ENCODE assay signal across 8 cellular contexts in genomic region chr7:127391591-127392181, GRCh38. TPM values are rescaled to one million over a fixed set of nuclear protein-coding genes. Genes with fewer than 3 reads are reported as not detected.
A peak's percentile ranks its signal among the peaks of the same experiment; 100 is the strongest.
DNase-seq lines count a peak whose midpoint lies in the region; ATAC-seq and TF ChIP-seq lines count a peak whose summit lies in the region.

No MANE protein-coding gene starts in this region.

- H3K27ac ChIP-seq in IMR-90 (ENCODE audit: insufficient read depth, low read length) (peak overlapping the region; percentile 76), mesodermal cell (ENCODE audit: low read depth, low read length, severe bottlenecking) (no peak overlapping the region)

- H3K4me3 ChIP-seq in IMR-90 (ENCODE audit: insufficient read depth, low read depth, low read length), result peak overlapping the region; percentile 89
- peak overlapping the region; percentile 96 for H3K4me3 ChIP-seq in mesodermal cell (ENCODE audit: extremely low read depth, insufficient read depth, low read length, poor library complexity, severe bottlenecking)

- H2BK5ac ChIP-seq in IMR-90 (ENCODE audit: low read depth, low read length, poor library complexity, severe bottlenecking), result peak overlapping the region; percentile 46

- H3K9ac ChIP-seq in IMR-90 (ENCODE audit: low read depth, low read length), result peak overlapping the region; percentile 81

- no peak for TF ChIP-seq POLR2A in IMR-90 (IDR thresholded peaks at IDR 0.05; ENCODE audit: low read depth, low read length)

- no peak overlapping the region for H2BK20ac ChIP-seq in IMR-90 (ENCODE audit: low read depth, low read length)

- H2BK120ac ChIP-seq in IMR-90 (ENCODE audit: low read depth, low read length), result no peak overlapping the region

- in situ Hi-C loops in G401 (cut with HindIII; ENCODE audit: low sequenced_read_pairs), result no loop called here
- in situ Hi-C loops in IMR-90 (cut with MboI; ENCODE audit: low sequenced_read_pairs), result no loop called here

- H3K9me3 ChIP-seq in IMR-90 (ENCODE audit: control insufficient read depth, insufficient read depth, low read length), result no peaks in the 10 kb centered on the region
- H3K9me3 ChIP-seq in mesodermal cell (ENCODE audit: control insufficient read depth, low read length), result no peaks in the 10 kb centered on the region

- WGBS in IMR-90 (ENCODE audit: extremely low coverage in 2 of 2, insufficient read length in 1 of 2), 2 experiments, result 0% methylated on average over 36 of the region's 66 CpGs; no CpG with 5 or more reads in 1 of the 2 experiments
- 0 to 1% methylated on average over 31 to 48 of the region's 66 CpGs for WGBS in mesodermal cell (ENCODE audit: insufficient coverage in 2 of 2), 2 experiments

- peak overlapping the region; percentile 49; the same call in 1 of the 2 replicates for H4K5ac ChIP-seq in IMR-90 (ENCODE audit: low read depth, low read length)

- intact Hi-C loops in IMR-90 (cut with micrococcal nuclease), result loop anchor here (5.0 kb wide), 2 partner anchors 44 to 196 kb away; partner anchors contain the start of genes ARF5 and GCC1

- H3K4ac ChIP-seq in IMR-90 (ENCODE audit: low read depth, low read length), result peak overlapping the region; percentile 1; the same call in 1 of the 2 replicates

- POLR2A ChIA-PET in IMR-90 (lab: Charles Lee; ENCODE audit: unreplicated experiment), result no interaction called here

- peaks cover 13 to 22% of the 10 kb centered on the region in 2 experiments for H3K79me1 ChIP-seq in IMR-90 (ENCODE audit: low read depth in 1 of 2, low read length in 2 of 2)

- peak overlapping the region; percentile 61 for H3K14ac ChIP-seq in IMR-90 (replicated peaks; ENCODE audit: low read depth, low read length)

- 0 out of 2 replicates have a peak, but pooled peaks cover 4% of the 10 kb centered on the region for H3K9me1 ChIP-seq in IMR-90 (ENCODE audit: insufficient read depth, low read length)

- no peak overlapping the region for H4K91ac ChIP-seq in IMR-90 (ENCODE audit: insufficient read depth, low read depth, low read length)

- dilution Hi-C loops in IMR-90 (cut with HindIII; ENCODE audit: low sequenced_read_pairs, unreplicated experiment), result no loop called here

- peak overlapping the region; percentile 95 for H2AFZ ChIP-seq in IMR-90 (replicated peaks; ENCODE audit: low read length, poor library complexity)

- H3K4me1 ChIP-seq in IMR-90 (ENCODE audit: control insufficient read depth, insufficient read depth, low read length) (0 out of 2 replicates have a peak, but pooled peaks cover 2% of the 10 kb centered on the region), mesodermal cell (ENCODE audit: control insufficient read depth, insufficient read depth, low read length, poor library complexity, severe bottlenecking) (no peaks in the 10 kb centered on the region)

- no peak overlapping the region for H2AK5ac ChIP-seq in IMR-90 (ENCODE audit: low read depth, low read length)

- BruUV-seq in IMR-90 (replicated peaks; lab: Mats Ljungman, UMichigan), result TSS peak; percentile 34

- H4K20me1 ChIP-seq in IMR-90 (ENCODE audit: insufficient read depth, low read length), result peaks cover 4% of the 10 kb centered on the region; the same call in 1 of the 2 replicates

- peak overlapping the region; percentile 57; the same call in 1 of the 2 replicates for H3K23ac ChIP-seq in IMR-90 (ENCODE audit: low read depth, low read length)

- H4K8ac ChIP-seq in IMR-90 (ENCODE audit: low read depth in 2 of 2, low read length in 2 of 2), result peak overlapping the region; percentile 35 to 51; a peak in 3 of 4 replicates

- H3K4me2 ChIP-seq in IMR-90 (ENCODE audit: low read depth, low read length), result peak overlapping the region; percentile 100

- H3K36me3 ChIP-seq in IMR-90 (ENCODE audit: control insufficient read depth, insufficient read depth, low read length), result peaks cover 3% of the 10 kb centered on the region; the same call in 1 of the 2 replicates
- peaks cover 31% of the 10 kb centered on the region for H3K36me3 ChIP-seq in mesodermal cell (ENCODE audit: control insufficient read depth, insufficient read depth, low read length)

- H2AK9ac ChIP-seq in IMR-90 (replicated peaks; ENCODE audit: low read depth, low read length, poor library complexity), result peak overlapping the region; percentile 80

- H3K18ac ChIP-seq in IMR-90 (ENCODE audit: low read depth, low read length), result peak overlapping the region; percentile 14; the same call in 1 of the 2 replicates

- CTCF ChIA-PET in IMR-90 (lab: Yijun Ruan, JAX), result interaction anchor here (0.9 to 1.2 kb wide), 2 partner anchors 28 to 43 kb away, joined by 4 to 5 read pairs; no protein-coding TSS in a partner anchor

- no peak for TF ChIP-seq RAD21 in IMR-90 (IDR thresholded peaks at IDR 0.05; ENCODE audit: low read length)

- DNase-seq in G401 (ENCODE audit: low spot score) (peak; percentile 11), IMR-90 (peak; percentile 24), NCI-H774 (lab: John Stamatoyannopoulos, UW) (no peak)
- DNase-seq in activated CD4-positive, alpha-beta T cell treated with anti-CD3 and anti-CD28 coated beads, Interleukin-2, amount 50 U/mL, for 24 hours (ENCODE audit: low read depth in 1 of 2, low spot score in 1 of 2), result peak; percentile 25 to 33
- DNase-seq in effector CD8-positive, alpha-beta T cell (lab: John Stamatoyannopoulos, UW), result peak; percentile 22
- DNase-seq in stimulated activated naive CD8-positive, alpha-beta T cell treated with anti-CD3 and anti-CD28 coated beads, Interleukin-15, Interleukin-2, amounts not matched to agents 100 U/mL and 50 U/mL, for 24 hours, result peak; percentile 62

- TF ChIP-seq CTCF in IMR-90 (conservative IDR thresholded peaks at IDR 0.05; ENCODE audit: low read depth, low read length), result no peak

- peak overlapping the region; percentile 46; the same call in 1 of the 2 replicates for H3K56ac ChIP-seq in IMR-90 (ENCODE audit: extremely low read depth, insufficient read depth, low read length)

- no peak overlapping the region for H2BK15ac ChIP-seq in IMR-90 (ENCODE audit: low read depth, low read length)

- no peaks in the 10 kb centered on the region for H3K27me3 ChIP-seq in IMR-90 (ENCODE audit: control insufficient read depth, insufficient read depth, low read length)

- ATAC-seq in GM21515 (IDR thresholded peaks at IDR 0.05; ENCODE audit: unreplicated experiment) (peak; percentile 50), IMR-90 (ENCODE audit: low read depth) (peak; percentile 35)
- peak; percentile 24 for ATAC-seq in stimulated activated naive CD8-positive, alpha-beta T cell treated with anti-CD3 and anti-CD28 coated beads, Interleukin-15, Interleukin-2, amounts not matched to agents 100 U/mL and 50 U/mL, for 24 hours

TF ChIP-seq in IMR-90, 13 proteins besides CTCF, POLR2A, EP300 and RAD21:
- TF ChIP-seq CEBPB (IDR thresholded peaks at IDR 0.05; ENCODE audit: low read depth, low read length) (no peak), FOS (IDR thresholded peaks at IDR 0.05; ENCODE audit: low read depth, low read length) (no peak), MAFK (IDR thresholded peaks at IDR 0.05; ENCODE audit: low read depth, low read length) (no peak), CHD1 (IDR thresholded peaks at IDR 0.05; ENCODE audit: low read depth, low read length) (0 out of 2 replicates have a peak, but pooled peaks have one; percentile 4), MXI1 (IDR thresholded peaks at IDR 0.05; ENCODE audit: borderline replicate concordance, low read depth, low read length) (peak; percentile 22; the same call in 1 of the 2 replicates), USF2 (IDR thresholded peaks at IDR 0.05; ENCODE audit: low read depth, low read length) (no peak)

RNA-seq across cellular contexts. Expression of gene ZNF800, which starts 0.8 kb away (rescaled TPM):
- 8.1 and 9.4 TPM in 2 replicates for total RNA-seq in G401 (2014; rRNA removed; shearing (Covaris generic))
- total RNA-seq in IMR-90 (2012; rRNA removed), result 13.1 and 20.0 TPM in 2 replicates
- polyA plus RNA-seq in IMR-90 (2012; rRNA removed), result 6.9 TPM in 2 replicates
- 3.5 and 4.1 TPM in 2 replicates for polyA plus RNA-seq in IMR-90 (2012; cell fraction: cytosol; rRNA removed)
- polyA plus RNA-seq in IMR-90 (2012; cell fraction: nucleus; rRNA removed; ENCODE audit: low replicate concordance), result 18.9 and 19.0 TPM in 2 replicates
- 17.9 TPM for polyA plus RNA-seq in mesodermal cell (2013, experiment 1 of 2)
- polyA plus RNA-seq in mesodermal cell (2013, experiment 2 of 2), result 18.9 TPM
